ENCODE assay signal across 15 cellular contexts in genomic region chr6:152091851-152092341, GRCh38.
DNase-seq lines count a peak whose midpoint lies in the region; ATAC-seq and TF ChIP-seq lines count a peak whose summit lies in the region.
"Had no signal": no experiment of that assay in that cellular context is flagged by ENCODE, and none has a peak within 500 bp of the region (broad histone marks: within the 10 kb centered on the region; RNA-seq: fewer than 3 reads in every experiment).

No MANE protein-coding gene starts in this region.

- H3K4me3 ChIP-seq in left ventricle myocardium inferior: no peak overlapping the region
- no peak overlapping the region for H3K4me3 ChIP-seq in astrocyte of the cerebellum (ENCODE audit: low read depth, low read length)
- no peak overlapping the region for H3K4me3 ChIP-seq in tibial artery
- H3K4me3 ChIP-seq: GM23338, lung, transverse colon had no signal

- ATAC-seq in Right ventricle myocardium superior (ENCODE audit: poor library complexity): peak; percentile 29
- peak; percentile 40 for ATAC-seq in foreskin keratinocyte
- ATAC-seq: GM23338 had no signal

- in situ Hi-C loops in astrocyte of the cerebellum (cut with HindIII; ENCODE audit: low sequenced_read_pairs): no loop called here

- no peak for TF ChIP-seq CTCF in left ventricle myocardium inferior (IDR thresholded peaks at IDR 0.05; ENCODE audit: borderline replicate concordance)
- no peak for TF ChIP-seq CTCF in astrocyte of the cerebellum (IDR thresholded peaks at IDR 0.05; ENCODE audit: low read depth, low read length, missing control alignments)
- TF ChIP-seq CTCF in foreskin keratinocyte (conservative IDR thresholded peaks at IDR 0.05): no peak
- TF ChIP-seq CTCF in GM20000 (IDR thresholded peaks at IDR 0.05; ENCODE audit: extremely low read depth, missing control alignments): no peak
- TF ChIP-seq CTCF in tibial artery (IDR thresholded peaks at IDR 0.05): no peak

- H3K9me3 ChIP-seq in left ventricle myocardium inferior (replicated peaks): no peaks in the 10 kb centered on the region
- no peaks in the 10 kb centered on the region for H3K9me3 ChIP-seq in tibial artery
- H3K9me3 ChIP-seq: transverse colon had no signal

- no peaks in the 10 kb centered on the region for H3K36me3 ChIP-seq in left ventricle myocardium inferior
- no peaks in the 10 kb centered on the region for H3K36me3 ChIP-seq in tibial artery
- H3K36me3 ChIP-seq: transverse colon had no signal

- H3K4me1 ChIP-seq in left ventricle myocardium inferior (peaks cover 24% of the 10 kb centered on the region), foreskin keratinocyte (peaks cover 38% of the 10 kb centered on the region), tibial artery (peaks cover 0 to 55% (median 36%) of the 10 kb centered on the region in 4 donors)

- H3K27ac ChIP-seq in left ventricle myocardium inferior (replicated peaks): no peak overlapping the region
- H3K27ac ChIP-seq in foreskin keratinocyte: no peak overlapping the region
- H3K27ac ChIP-seq in tibial artery: peak overlapping the region in 1 of 2 donors; percentile 5
- H3K27ac ChIP-seq: transverse colon had no signal

- intact Hi-C loops in Right ventricle myocardium superior (cut with DNase I): no loop called here
- intact Hi-C loops in left ventricle myocardium inferior (cut with micrococcal nuclease): no loop called here
- intact Hi-C loops in tibial artery (cut with DNase I; ENCODE audit: low total_unique reads): no loop called here

- peak; percentile 50 for DNase-seq in Right ventricle myocardium superior
- no peak for DNase-seq in left ventricle myocardium inferior
- peak; percentile 22 for DNase-seq in astrocyte of the cerebellum (ENCODE audit: low read depth)
- peak; percentile 71 to 84 for DNase-seq in foreskin keratinocyte
- DNase-seq in GM20000 (ENCODE audit: low spot score): no peak
- DNase-seq in tibial artery: no peak
- DNase-seq in NCI-H1105 treated with DMSO at 0.1 percent for 48 hours (lab: John Stamatoyannopoulos, UW): no peak
- no peak for DNase-seq in stimulated activated CD8-positive, alpha-beta memory T cell treated with anti-CD3 and anti-CD28 coated beads, Interleukin-4, amount 100 ng/mL, for 48 hours
- DNase-seq: 8988T; activated CD8-positive, alpha-beta memory T cell treated with anti-CD3 and anti-CD28 coated beads, Interleukin-2, amount 50 U/mL, for 48 hours; NCI-H510A treated with DMSO at 0.1 percent for 48 hours; SW 1271; transverse colon had no signal

- no peaks in the 10 kb centered on the region for H3K27me3 ChIP-seq in left ventricle myocardium inferior (ENCODE audit: low read depth)
- H3K27me3 ChIP-seq in foreskin keratinocyte: no peaks in the 10 kb centered on the region
- H3K27me3 ChIP-seq in tibial artery: no peaks in the 10 kb centered on the region
- H3K27me3 ChIP-seq: transverse colon had no signal

Comparison
In these comparisons a context has a peak if more than half of its experiments do, and no peak if none do; other contexts are left out.
1. DNase-seq: peak in Right ventricle myocardium superior (single experiment), astrocyte of the cerebellum (single experiment) and foreskin keratinocyte (2 of 2); none in left ventricle myocardium inferior (single experiment), GM20000 (single experiment), tibial artery (0 of 2), NCI-H1105 treated with DMSO at 0.1 percent for 48 hours (single experiment) and stimulated activated CD8-positive, alpha-beta memory T cell treated with anti-CD3 and anti-CD28 coated beads, Interleukin-4, amount 100 ng/mL, for 48 hours (single experiment).